ENCODE assay signal across 8 cellular contexts in the genomic region with DNA sequence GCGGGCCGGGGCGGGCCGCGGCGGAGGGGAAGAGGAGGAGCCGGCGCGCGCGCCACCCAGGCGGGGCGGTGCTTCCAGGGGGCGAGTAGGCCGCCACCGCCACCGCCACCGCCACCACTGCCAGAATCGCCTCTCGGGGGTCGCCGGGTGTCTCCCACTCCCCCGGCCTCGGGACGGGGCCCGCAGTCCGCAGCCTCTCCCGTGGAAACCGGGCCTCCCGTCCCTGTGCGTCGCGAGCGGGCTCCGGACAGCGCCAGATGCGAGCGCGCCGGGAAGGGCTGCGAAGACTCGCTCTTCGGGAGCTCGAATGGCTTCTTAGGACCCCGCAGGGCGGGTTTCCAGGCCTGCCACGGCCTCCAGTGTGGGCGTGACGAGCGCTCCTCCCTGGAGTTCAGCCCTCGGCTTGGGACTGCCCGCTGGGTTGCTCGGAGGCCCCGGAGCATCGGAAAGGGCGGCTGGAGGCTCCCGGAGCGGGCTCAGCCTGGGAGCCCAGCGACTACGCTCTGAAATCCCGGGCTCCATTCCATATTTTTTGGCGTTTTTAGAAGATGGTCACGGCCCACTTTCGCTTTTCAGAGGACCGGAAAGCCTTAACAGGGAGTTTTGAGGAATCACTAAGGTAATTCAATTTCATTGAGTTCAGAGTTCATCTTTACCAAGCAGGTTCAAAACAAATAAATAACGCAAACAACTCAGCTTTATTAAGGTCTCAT.
DNase-seq lines count a peak whose midpoint lies in the region; ATAC-seq, FAIRE-seq and TF ChIP-seq lines count a peak whose summit lies in the region.

No MANE protein-coding gene starts in this region.

- peak; percentile 98 for FAIRE-seq in D721Med (lab: Jason Lieb, UNC)

- H3K9ac ChIP-seq in HUES6 (ENCODE audit: low read length) (peak overlapping the region; percentile 92), OCI-LY1 (ENCODE audit: low read length) (peak overlapping the region; percentile 76)

- peak overlapping the region; percentile 69 for H3K4me2 ChIP-seq in OCI-LY1 (ENCODE audit: low read length)

- H3K79me2 ChIP-seq in OCI-LY1 (ENCODE audit: insufficient read depth, low read length): no peaks in the 10 kb centered on the region

- peak overlapping the region; percentile 39; the same call in 1 of the 2 replicates for H2AFZ ChIP-seq in OCI-LY1 (ENCODE audit: low read length)

- H3K9me3 ChIP-seq in HUES6 (ENCODE audit: control insufficient read depth, insufficient read depth, low read depth, low read length) (peaks cover 14% of the 10 kb centered on the region), OCI-LY1 (ENCODE audit: low read length) (0 out of 2 replicates have a peak, but pooled peaks cover 3% of the 10 kb centered on the region)

- TF ChIP-seq CTCF in D721Med (IDR thresholded peaks at IDR 0.05; ENCODE audit: insufficient read depth, missing control alignments): no peak
- TF ChIP-seq CTCF in OCI-LY1 (IDR thresholded peaks at IDR 0.05; ENCODE audit: low read length): no peak

- no peaks in the 10 kb centered on the region for H3F3A ChIP-seq in OCI-LY1 (ENCODE audit: insufficient read depth, low read length)

- no peaks in the 10 kb centered on the region for H4K20me1 ChIP-seq in OCI-LY1 (ENCODE audit: insufficient read depth, low read length)

- no peaks in the 10 kb centered on the region for H3K9me2 ChIP-seq in OCI-LY1 (ENCODE audit: low read depth, low read length)

- peaks cover 5% of the 10 kb centered on the region for H3K36me3 ChIP-seq in HUES6 (ENCODE audit: control insufficient read depth, insufficient read depth, low read length)
- 0 out of 2 replicates have a peak, but pooled peaks cover 4% of the 10 kb centered on the region for H3K36me3 ChIP-seq in OCI-LY1 (ENCODE audit: insufficient read depth, low read length)

- H3K27ac ChIP-seq in HUES6 (ENCODE audit: low read depth, low read length) (peak overlapping the region; percentile 76; the same call in 1 of the 2 replicates), OCI-LY1 (ENCODE audit: low read depth, low read length, poor library complexity, severe bottlenecking) (no peak overlapping the region)

- peak; percentile 99 for DNase-seq in D721Med (ENCODE audit: insufficient read length, low spot score)
- DNase-seq in activated T-cell treated with anti-CD3 and anti-CD28 coated beads for 24 hours (ENCODE audit: low read depth): peak; percentile 70
- DNase-seq in epidermal melanocyte (ENCODE audit: insufficient read length, low spot score): peak; percentile 90
- DNase-seq in midbrain (lab: John Stamatoyannopoulos, UW): peak; percentile 95
- peak; percentile 49 to 61 for DNase-seq in stimulated activated CD8-positive, alpha-beta memory T cell treated with anti-CD3 and anti-CD28 coated beads, Interleukin-2, amount 100 ng/mL, for 1 hour (ENCODE audit: low read depth in 2 of 2)

- peak overlapping the region; percentile 72 for H3K4me3 ChIP-seq in HUES6 (ENCODE audit: low read depth, low read length)
- H3K4me3 ChIP-seq in OCI-LY1 (ENCODE audit: low read depth, low read length, poor library complexity, severe bottlenecking): peak overlapping the region; percentile 99

- H3K4me1 ChIP-seq in HUES6 (ENCODE audit: control insufficient read depth, insufficient read depth, low read length) (peaks cover 2% of the 10 kb centered on the region; the same call in 1 of the 2 replicates), OCI-LY1 (ENCODE audit: insufficient read depth, low read length, severe bottlenecking) (peaks cover 18% of the 10 kb centered on the region)

- peak; percentile 85 for ATAC-seq in GM21447 (IDR thresholded peaks at IDR 0.05; ENCODE audit: unreplicated experiment)

- H3K27me3 ChIP-seq in HUES6 (ENCODE audit: control insufficient read depth, insufficient read depth, low read length) (no peaks in the 10 kb centered on the region), OCI-LY1 (ENCODE audit: insufficient read depth, low read length) (no peaks in the 10 kb centered on the region)
